ENCODE assay signal across 8 cellular contexts in genomic region chr17:76246080-76247066, GRCh38. TPM values are rescaled to one million over a fixed set of nuclear protein-coding genes. Genes with fewer than 3 reads are reported as not detected.
DNase-seq lines count a peak whose midpoint lies in the region; ATAC-seq and TF ChIP-seq lines count a peak whose summit lies in the region.

No MANE protein-coding gene starts in this region.

- peaks cover 0 to under 1% of the 10 kb centered on the region in 2 donors for H3K27me3 Mint-ChIP-seq in CD8-positive, alpha-beta memory T cell

- no peak overlapping the region for H3K9ac ChIP-seq in smooth muscle cell (ENCODE audit: low read depth)

- no peak overlapping the region for H3K4me2 ChIP-seq in smooth muscle cell

- TF ChIP-seq POLR2A in right lobe of liver (IDR thresholded peaks at IDR 0.05) = peak; percentile 16

- peaks cover 58% of the 10 kb centered on the region for H3K4me1 ChIP-seq in CD8-positive, alpha-beta memory T cell (ENCODE audit: insufficient read depth, low read length)
- peaks cover 0 to 15% (median 3%) of the 10 kb centered on the region in 4 donors for H3K4me1 ChIP-seq in right lobe of liver
- peaks cover under 1% of the 10 kb centered on the region for H3K4me1 ChIP-seq in smooth muscle cell (ENCODE audit: low read depth)

- peaks cover 22 to 57% (median 47%) of the 10 kb centered on the region in 3 donors for H3K4me1 Mint-ChIP-seq in CD8-positive, alpha-beta memory T cell

- H3K9me3 Mint-ChIP-seq in CD8-positive, alpha-beta memory T cell = no peaks in the 10 kb centered on the region

- CTCF ChIA-PET in CD8-positive, alpha-beta memory T cell (lab: Charles Lee) = interaction anchor here (0.8 to 2.8 kb wide), 18 partner anchors 8 to 152 kb away, joined by 3 to 15 read pairs (median 4); partner anchors contain the start of gene UBALD2

- intact Hi-C loops in right lobe of liver (cut with DNase I) = no loop called here
- intact Hi-C loops in dorsolateral prefrontal cortex (cut with DNase I) = no loop called here

- H3K27me3 ChIP-seq in CD8-positive, alpha-beta memory T cell (ENCODE audit: insufficient read depth, low read length, poor library complexity, severe bottlenecking) = no peaks in the 10 kb centered on the region
- H3K27me3 ChIP-seq in right lobe of liver (no peaks in the 10 kb centered on the region), dorsolateral prefrontal cortex (no peaks in the 10 kb centered on the region), smooth muscle cell (ENCODE audit: low read depth) (peaks cover 22% of the 10 kb centered on the region)

- 56% methylated on average over 7 of the region's 7 CpGs for WGBS in right lobe of liver (ENCODE audit: insufficient coverage, low coverage, low lambda C conversion rate, missing lambda C conversion rate)
- WGBS in smooth muscle cell (ENCODE audit: low lambda C conversion rate) = 84% methylated on average over 7 of the region's 7 CpGs

- H3K79me2 ChIP-seq in smooth muscle cell (ENCODE audit: low read depth) = no peaks in the 10 kb centered on the region

- peak overlapping the region; percentile 19 for H3K27ac ChIP-seq in CD8-positive, alpha-beta memory T cell (ENCODE audit: low read depth, low read length)
- no peak overlapping the region for H3K27ac ChIP-seq in right lobe of liver
- no peak overlapping the region for H3K27ac ChIP-seq in dorsolateral prefrontal cortex
- no peak overlapping the region for H3K27ac ChIP-seq in smooth muscle cell (ENCODE audit: low read depth)

- H3K9me3 ChIP-seq in CD8-positive, alpha-beta memory T cell (ENCODE audit: low read length) = no peaks in the 10 kb centered on the region
- H3K9me3 ChIP-seq in right lobe of liver (no peaks in the 10 kb centered on the region), smooth muscle cell (replicated peaks; ENCODE audit: low read depth) (no peaks in the 10 kb centered on the region)

- peak in 2 of 5 donors; percentile 44 to 60 for DNase-seq in CD8-positive, alpha-beta memory T cell
- peak; percentile 31 for DNase-seq in activated CD4-positive, alpha-beta T cell treated with anti-CD3 and anti-CD28 coated beads, Interleukin-2, amount 50 U/mL, for 1 hour
- DNase-seq in right lobe of liver (peak in 1 of 3 donors; percentile 65), dorsolateral prefrontal cortex (no peak), SHP77 treated with DMSO at 0.1 percent for 48 hours (lab: John Stamatoyannopoulos, UW) (no peak), smooth muscle cell (lab: John Stamatoyannopoulos, UW; ENCODE audit: unreplicated experiment) (no peak)

- H3K4me3 Mint-ChIP-seq in CD8-positive, alpha-beta memory T cell = peak overlapping the region; percentile 14 to 74 (median 59)

- no peaks in the 10 kb centered on the region for H3F3A ChIP-seq in smooth muscle cell (ENCODE audit: low read depth)

- no peak for TF ChIP-seq CTCF in right lobe of liver (IDR thresholded peaks at IDR 0.05)
- TF ChIP-seq CTCF in dorsolateral prefrontal cortex (IDR thresholded peaks at IDR 0.05 in 54 of 56, conservative IDR thresholded peaks at IDR 0.05 in 2 of 56; ENCODE audit: low read depth in 1 of 56, partially characterized antibody in 56 of 56) = no peak
- no peak for TF ChIP-seq CTCF in smooth muscle cell (IDR thresholded peaks at IDR 0.05; ENCODE audit: borderline replicate concordance, insufficient read depth, poor library complexity, severe bottlenecking)

- POLR2A ChIA-PET in CD8-positive, alpha-beta memory T cell (lab: Charles Lee) = interaction anchor here (0.8 to 4.2 kb wide), 8 partner anchors 9 to 101 kb away, joined by 3 to 29 read pairs (median 6); partner anchors contain the start of gene UBALD2

- peak overlapping the region; percentile 37 to 95 (median 80) for H3K27ac Mint-ChIP-seq in CD8-positive, alpha-beta memory T cell

- H4K20me1 ChIP-seq in smooth muscle cell (ENCODE audit: low read depth) = no peaks in the 10 kb centered on the region

- peak; percentile 91 for ATAC-seq in GM19452 (IDR thresholded peaks at IDR 0.05; ENCODE audit: unreplicated experiment)
- ATAC-seq in HG03432 (IDR thresholded peaks at IDR 0.05; ENCODE audit: unreplicated experiment) = peak; percentile 95
- ATAC-seq in right lobe of liver = peak; percentile 63 to 81 (median 74)

- peak overlapping the region; percentile 54 for H3K4me3 ChIP-seq in CD8-positive, alpha-beta memory T cell (ENCODE audit: low read length)
- H3K4me3 ChIP-seq in right lobe of liver = no peak overlapping the region
- H3K4me3 ChIP-seq in dorsolateral prefrontal cortex = no peak overlapping the region
- no peak overlapping the region for H3K4me3 ChIP-seq in smooth muscle cell

- no peaks in the 10 kb centered on the region for H3K36me3 ChIP-seq in CD8-positive, alpha-beta memory T cell (ENCODE audit: insufficient read depth, low read length)
- H3K36me3 ChIP-seq in right lobe of liver (no peaks in the 10 kb centered on the region), smooth muscle cell (ENCODE audit: low read depth) (no peaks in the 10 kb centered on the region)

- no peaks in the 10 kb centered on the region for H3K36me3 Mint-ChIP-seq in CD8-positive, alpha-beta memory T cell

- no peak overlapping the region for H2AFZ ChIP-seq in smooth muscle cell (ENCODE audit: low read depth)

RNA-seq across cellular contexts. Expression of gene RNF157, which starts 6.1 kb away (rescaled TPM):
- 10 to 100 TPM; 13.9 TPM for total RNA-seq in CD8-positive, alpha-beta memory T cell
- 10.7 TPM for polyA plus RNA-seq in CD8-positive, alpha-beta memory T cell
- total RNA-seq in right lobe of liver (10 to 100 TPM in 2 of 6 experiments, 1 to 10 TPM in 2, under 1 TPM in 2; 0.39 to 14.5 (median 6.0) TPM), dorsolateral prefrontal cortex (100 to 1,000 TPM in 116 of 120 experiments, 10 to 100 TPM in 4; 66.1 to 191 (median 137) TPM), smooth muscle cell (0.09 and 1.2 TPM in 2 replicates)
- polyA plus RNA-seq in smooth muscle cell = 0.63 and 1.6 TPM in 2 replicates

RNA-seq across cellular contexts. Expression of gene UBALD2, which starts 18.8 kb away (rescaled TPM):
- 100 to 1,000 TPM; 125 to 133 TPM for total RNA-seq in CD8-positive, alpha-beta memory T cell
- polyA plus RNA-seq in CD8-positive, alpha-beta memory T cell = 8.7 TPM
- 10 to 100 TPM in 4 of 6 experiments, 1 to 10 TPM in 2; 7.3 to 17.9 (median 14.5) TPM for total RNA-seq in right lobe of liver
- total RNA-seq in dorsolateral prefrontal cortex = 10 to 100 TPM; 23.4 to 76.2 (median 37.1) TPM
- 2.6 and 5.9 TPM in 2 replicates for total RNA-seq in smooth muscle cell
- polyA plus RNA-seq in smooth muscle cell = 7.0 and 11.0 TPM in 2 replicates

Comparison
In these comparisons a context has a peak if more than half of its experiments do, and no peak if none do; other contexts are left out.
1. RNA of gene RNF157, which starts 6.1 kb away (total RNA-seq): 66.1 to 191 TPM in dorsolateral prefrontal cortex; 13.9 TPM in CD8-positive, alpha-beta memory T cell, 0.39 to 14.5 TPM in right lobe of liver and 0.09 to 1.2 TPM in smooth muscle cell; every median in the first group is over 4 times any median in the second.
2. Peak in every context shown above with its lines, with median percentiles within 50 percentile points of each other: ATAC-seq.